ENCODE assay signal across 6 cellular contexts in genomic region chr12:132240669-132241007, GRCh38.
DNase-seq lines count a peak whose midpoint lies in the region; ATAC-seq and TF ChIP-seq lines count a peak whose summit lies in the region.
"Not testable (repeated sequence)": the region's sequence is repeated elsewhere in the genome, so short reads cannot be mapped to it uniquely, and the experiment has no call there.

No MANE protein-coding gene starts in this region.

- H3K4me1 ChIP-seq in A673 (ENCODE audit: insufficient read depth, low read length, poor library complexity, severe bottlenecking) (peaks cover 20% of the 10 kb centered on the region), spleen (peaks cover 0 to 31% (median 9%) of the 10 kb centered on the region in 6 donors)
- not testable (repeated sequence) for H3K4me1 ChIP-seq in RWPE2 (ENCODE audit: insufficient read depth, poor library complexity, severe bottlenecking); lower lobe of right lung

- not testable (repeated sequence) for ATAC-seq in RWPE2 (ENCODE audit: low read depth); lower lobe of right lung

- not testable (repeated sequence) for TF ChIP-seq CTCF in A673 (conservative IDR thresholded peaks at IDR 0.05; ENCODE audit: low read depth, low read length); CD14-positive monocyte (IDR thresholded peaks at IDR 0.05); RWPE2 (IDR thresholded peaks at IDR 0.05; ENCODE audit: poor library complexity, severe bottlenecking); glutamatergic neuron (IDR thresholded peaks at IDR 0.05; ENCODE audit: partially characterized antibody, unreplicated experiment); lower lobe of right lung (IDR thresholded peaks at IDR 0.05); spleen (IDR thresholded peaks at IDR 0.05 in 8 of 11, conservative IDR thresholded peaks at IDR 0.05 in 3 of 11)

- not testable (repeated sequence) for DNase-seq in A673 (ENCODE audit: low spot score)
- DNase-seq in CD14-positive monocyte (ENCODE audit: low spot score) (peak; percentile 3), RWPE2 (ENCODE audit: low spot score) (peak; percentile 36), glutamatergic neuron (peak; percentile 1), lower lobe of right lung (peak; percentile 25), spleen (peak; percentile 19)

- WGBS in spleen, 5 donors: 56 to 79% (median 73%) methylated on average over 7 of the region's 7 CpGs

- H3K27ac Mint-ChIP-seq in CD14-positive monocyte; glutamatergic neuron (ENCODE audit: unreplicated experiment): not testable (repeated sequence)

- H3K27me3 Mint-ChIP-seq in CD14-positive monocyte (ENCODE audit: low read depth in 3 of 3): not testable (repeated sequence)
- peaks cover 30% of the 10 kb centered on the region for H3K27me3 Mint-ChIP-seq in glutamatergic neuron (ENCODE audit: unreplicated experiment)

- H3K4me1 Mint-ChIP-seq in CD14-positive monocyte; glutamatergic neuron (ENCODE audit: low read depth, unreplicated experiment): not testable (repeated sequence)

- H3K36me3 ChIP-seq in A673 (ENCODE audit: insufficient read depth, low read length, poor library complexity, severe bottlenecking); RWPE2 (ENCODE audit: low read depth); lower lobe of right lung; spleen: not testable (repeated sequence)

- BruUV-seq in A673 (replicated peaks; lab: Mats Ljungman, UMichigan): not testable (repeated sequence)

- peak overlapping the region; percentile 40 for H3K27ac ChIP-seq in A673 (ENCODE audit: low read depth, low read length, poor library complexity, severe bottlenecking)
- not testable (repeated sequence) for H3K27ac ChIP-seq in RWPE2 (ENCODE audit: poor library complexity, severe bottlenecking); lower lobe of right lung; spleen

- H3K36me3 Mint-ChIP-seq in CD14-positive monocyte: not testable (repeated sequence)
- peaks cover 20% of the 10 kb centered on the region for H3K36me3 Mint-ChIP-seq in glutamatergic neuron (ENCODE audit: unreplicated experiment)

- POLR2A ChIA-PET in A673 (lab: Charles Lee; ENCODE audit: low non-redundant PET): not testable (repeated sequence)

- H3K4me3 ChIP-seq in A673 (ENCODE audit: low read depth, low read length, poor library complexity, severe bottlenecking); RWPE2 (ENCODE audit: severe bottlenecking); lower lobe of right lung; spleen: not testable (repeated sequence)

- not testable (repeated sequence) for H3K9me3 ChIP-seq in A673 (ENCODE audit: low read depth, low read length, poor library complexity, severe bottlenecking); RWPE2 (ENCODE audit: severe bottlenecking); lower lobe of right lung; spleen

- H3K9me3 Mint-ChIP-seq in CD14-positive monocyte: not testable (repeated sequence)
- H3K9me3 Mint-ChIP-seq in glutamatergic neuron (ENCODE audit: unreplicated experiment): peaks cover 13% of the 10 kb centered on the region

- intact Hi-C loops in A673 (cut with micrococcal nuclease; ENCODE audit: unreplicated experiment); CD14-positive monocyte (cut with micrococcal nuclease); lower lobe of right lung (cut with DNase I); spleen (cut with DNase I; ENCODE audit: low total_unique reads): not testable (repeated sequence)

- CTCF ChIA-PET in A673 (lab: Charles Lee): not testable (repeated sequence)

- not testable (repeated sequence) for H3K27me3 ChIP-seq in A673 (replicated peaks; ENCODE audit: insufficient read depth, low read depth, low read length, poor library complexity); RWPE2 (ENCODE audit: insufficient read depth, poor library complexity, severe bottlenecking); lower lobe of right lung (ENCODE audit: low read depth); spleen (replicated peaks in 1 of 7)

- not testable (repeated sequence) for H3K4me3 Mint-ChIP-seq in CD14-positive monocyte; glutamatergic neuron (ENCODE audit: unreplicated experiment)

- TF ChIP-seq POLR2A in spleen (IDR thresholded peaks at IDR 0.05): not testable (repeated sequence)
